Comparison of ENCODE assay signal across 22 cellular contexts in genomic region chr2:38122344-38122743, GRCh38. TPM values are rescaled to one million over a fixed set of nuclear protein-coding genes. Genes with fewer than 3 reads are reported as not detected.
DNase-seq lines count a peak whose midpoint lies in the region; TF ChIP-seq lines count a peak whose summit lies in the region.
"Had no signal": no experiment of that assay in that cellular context is flagged by ENCODE, and none has a peak within 500 bp of the region (broad histone marks: within the 10 kb centered on the region; RNA-seq: fewer than 3 reads in every experiment).

No MANE protein-coding gene starts in this region.

- peak; percentile 20 for DNase-seq in MG63
- peak; percentile 94 for DNase-seq in fibroblast of peridontal ligament (ENCODE audit: extremely low read depth)
- peak; percentile 58 for DNase-seq in medulla oblongata (ENCODE audit: extremely low spot score)
- peak; percentile 40 to 72 for DNase-seq in tibial artery
- no peak for DNase-seq in Caco-2
- DNase-seq in NCI-H2196 (lab: John Stamatoyannopoulos, UW; ENCODE audit: unreplicated experiment) = no peak
- DNase-seq in NCI-H1092 (lab: John Stamatoyannopoulos, UW) = no peak
- DNase-seq: activated CD4-positive, CD25-positive, alpha-beta regulatory T cell treated with anti-CD3 and anti-CD28 coated beads, Interleukin-2, amount 50 U/mL, for 72 hours; activated CD8-positive, alpha-beta T cell treated with anti-CD3 and anti-CD28 coated beads, Interleukin-2, amount 10 ng/mL, durations not matched to agents 7 days and 5 days; activated gamma-delta T cell; adrenal gland; CD4-positive, alpha-beta memory T cell; foreskin melanocyte; GF-D8; HFFc6; NCI-H1694 treated with DMSO at 0.1 percent for 48 hours; occipital lobe; SHP77; SW 1271 had no signal

- no peak overlapping the region for H3K27ac Mint-ChIP-seq in Caco-2 (ENCODE audit: unreplicated experiment)
- H3K27ac Mint-ChIP-seq: activated CD8-positive, alpha-beta T cell treated with anti-CD3 and anti-CD28 coated beads, Interleukin-2, amount 10 ng/mL, durations not matched to agents 7 days and 5 days; CD4-positive, alpha-beta memory T cell; HFFc6 had no signal

- H3K4me3 Mint-ChIP-seq in Caco-2 (ENCODE audit: unreplicated experiment) = no peak overlapping the region
- H3K4me3 Mint-ChIP-seq: activated CD8-positive, alpha-beta T cell treated with anti-CD3 and anti-CD28 coated beads, Interleukin-2, amount 10 ng/mL, durations not matched to agents 7 days and 5 days; CD4-positive, alpha-beta memory T cell; HFFc6 had no signal

- H3K9me3 ChIP-seq in MG63 (0 out of 2 replicates have a peak, but pooled peaks cover 2% of the 10 kb centered on the region), tibial artery (peaks cover 0 to 4% (median 0%) of the 10 kb centered on the region in 3 donors), Caco-2 (peaks cover 14% of the 10 kb centered on the region)
- H3K9me3 ChIP-seq: adrenal gland had no signal

- CTCF ChIA-PET in Caco-2 (lab: Charles Lee) = interaction anchor here (0.5 to 0.8 kb wide), 2 partner anchors 12 to 410 kb away, joined by 3 to 5 read pairs; no protein-coding TSS in a partner anchor

- intact Hi-C loops in tibial artery (cut with DNase I; ENCODE audit: low total_unique reads) (no loop called here), Caco-2 (cut with micrococcal nuclease; ENCODE audit: unreplicated experiment) (no loop called here)

- H3K4me1 ChIP-seq in tibial artery (peaks cover 0 to 11% (median 3%) of the 10 kb centered on the region in 4 donors), Caco-2 (peaks cover 21% of the 10 kb centered on the region)
- H3K4me1 ChIP-seq: adrenal gland, breast epithelium had no signal

- H3K27me3 ChIP-seq in MG63 = no peaks in the 10 kb centered on the region
- no peaks in the 10 kb centered on the region for H3K27me3 ChIP-seq in tibial artery
- no peaks in the 10 kb centered on the region for H3K27me3 ChIP-seq in Caco-2 (replicated peaks; ENCODE audit: control insufficient read depth, insufficient read depth, low read length)
- H3K27me3 ChIP-seq: adrenal gland, breast epithelium had no signal

- H3K36me3 Mint-ChIP-seq in Caco-2 (ENCODE audit: insufficient read depth, unreplicated experiment) = no peaks in the 10 kb centered on the region

- H3K9me3 Mint-ChIP-seq in Caco-2 (ENCODE audit: unreplicated experiment) = peaks cover 14% of the 10 kb centered on the region

- BruUV-seq in Caco-2 (replicated peaks; lab: Mats Ljungman, UMichigan) = no TSS peak

- TF ChIP-seq CTCF in tibial artery (IDR thresholded peaks at IDR 0.05) (no peak), Caco-2 (IDR thresholded peaks at IDR 0.05; ENCODE audit: insufficient read depth in 1 of 2, low read depth in 1 of 2, low read length in 1 of 2, severe bottlenecking in 1 of 2, unreplicated experiment in 1 of 2) (no peak)

- no peak overlapping the region for H3K4me3 ChIP-seq in MG63
- H3K4me3 ChIP-seq in tibial artery = no peak overlapping the region
- no peak overlapping the region for H3K4me3 ChIP-seq in Caco-2 (ENCODE audit: low read depth, low read length)
- H3K4me3 ChIP-seq: adrenal gland, breast epithelium had no signal

- H3K27me3 Mint-ChIP-seq in Caco-2 (ENCODE audit: insufficient read depth, unreplicated experiment) = no peaks in the 10 kb centered on the region

- H3K36me3 ChIP-seq in MG63 (no peaks in the 10 kb centered on the region), tibial artery (no peaks in the 10 kb centered on the region), Caco-2 (ENCODE audit: control insufficient read depth, insufficient read depth, low read length) (no peaks in the 10 kb centered on the region)
- H3K36me3 ChIP-seq: adrenal gland, breast epithelium had no signal

- peaks cover 18% of the 10 kb centered on the region for H3K4me1 Mint-ChIP-seq in Caco-2 (ENCODE audit: low read depth, unreplicated experiment)
- H3K4me1 Mint-ChIP-seq: CD4-positive, alpha-beta memory T cell had no signal

- no peak overlapping the region for H3K27ac ChIP-seq in tibial artery
- H3K27ac ChIP-seq: adrenal gland, KMS-11 had no signal

- POLR2A ChIA-PET in Caco-2 (lab: Charles Lee) = no interaction called here

RNA-seq across cellular contexts. Expression of gene CYP1B1, which starts 46.4 kb away (rescaled TPM):
- total RNA-seq in MG63 (2014; rRNA removed; shearing (Covaris generic); ENCODE audit: low replicate concordance) = 21.1 and 27.7 TPM in 2 replicates
- total RNA-seq in Caco-2 (2022) = 1.3 and 1.8 TPM in 2 replicates
- total RNA-seq: endothelial cell of umbilical vein had no signal

Comparison
In these comparisons a context has a peak if more than half of its experiments do, and no peak if none do; other contexts are left out.
1. DNase-seq: peak in MG63 (single experiment), fibroblast of peridontal ligament (single experiment), medulla oblongata (single experiment) and tibial artery (2 of 2); none in Caco-2 (0 of 2), NCI-H2196 (single experiment) and NCI-H1092 (single experiment).